Comparison of ENCODE assay signal across 1 cellular context in the genomic region with DNA sequence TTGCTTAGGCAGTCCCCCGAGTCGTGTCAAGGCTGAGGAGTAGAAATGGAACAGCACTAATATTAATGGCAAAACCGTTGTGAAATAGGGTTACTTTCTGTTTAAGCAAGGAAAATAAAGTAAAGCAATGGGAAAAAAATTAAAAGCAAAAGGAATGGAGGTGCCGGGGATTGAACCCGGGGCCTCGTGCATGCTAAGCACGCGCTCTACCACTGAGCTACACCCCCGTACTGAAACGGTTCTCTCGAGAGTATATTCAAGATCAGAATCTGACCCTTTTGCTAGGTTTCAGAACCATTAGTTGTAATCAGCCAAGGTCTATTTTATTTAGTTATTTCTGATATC.
TF ChIP-seq lines count a peak whose summit lies in the region.

No MANE protein-coding gene starts in this region.

TF ChIP-seq in HepG2, 621 proteins besides CTCF, POLR2A, EP300 and RAD21 (continued from another document and continues in another):
- TF ChIP-seq, protein P1, sequence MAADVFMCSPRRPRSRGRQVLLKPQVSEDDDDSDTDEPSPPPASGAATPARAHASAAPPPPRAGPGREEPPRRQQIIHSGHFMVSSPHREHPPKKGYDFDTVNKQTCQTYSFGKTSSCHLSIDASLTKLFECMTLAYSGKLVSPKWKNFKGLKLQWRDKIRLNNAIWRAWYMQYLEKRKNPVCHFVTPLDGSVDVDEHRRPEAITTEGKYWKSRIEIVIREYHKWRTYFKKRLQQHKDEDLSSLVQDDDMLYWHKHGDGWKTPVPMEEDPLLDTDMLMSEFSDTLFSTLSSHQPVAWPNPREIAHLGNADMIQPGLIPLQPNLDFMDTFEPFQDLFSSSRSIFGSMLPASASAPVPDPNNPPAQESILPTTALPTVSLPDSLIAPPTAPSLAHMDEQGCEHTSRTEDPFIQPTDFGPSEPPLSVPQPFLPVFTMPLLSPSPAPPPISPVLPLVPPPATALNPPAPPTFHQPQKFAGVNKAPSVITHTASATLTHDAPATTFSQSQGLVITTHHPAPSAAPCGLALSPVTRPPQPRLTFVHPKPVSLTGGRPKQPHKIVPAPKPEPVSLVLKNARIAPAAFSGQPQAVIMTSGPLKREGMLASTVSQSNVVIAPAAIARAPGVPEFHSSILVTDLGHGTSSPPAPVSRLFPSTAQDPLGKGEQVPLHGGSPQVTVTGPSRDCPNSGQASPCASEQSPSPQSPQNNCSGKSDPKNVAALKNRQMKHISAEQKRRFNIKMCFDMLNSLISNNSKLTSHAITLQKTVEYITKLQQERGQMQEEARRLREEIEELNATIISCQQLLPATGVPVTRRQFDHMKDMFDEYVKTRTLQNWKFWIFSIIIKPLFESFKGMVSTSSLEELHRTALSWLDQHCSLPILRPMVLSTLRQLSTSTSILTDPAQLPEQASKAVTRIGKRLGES (CRISPR knock-in tag; IDR thresholded peaks at IDR 0.05; ENCODE audit: borderline replicate concordance), result no peak
- TF ChIP-seq ZNF296 (CRISPR knock-in tag; conservative IDR thresholded peaks at IDR 0.05) (no peak), ZNF224 (CRISPR knock-in tag; IDR thresholded peaks at IDR 0.05) (no peak), EHMT2 (IDR thresholded peaks at IDR 0.05; ENCODE audit: borderline replicate concordance, low read depth, low read length) (peak; percentile 79; the same call in 1 of the 2 replicates), TOPORS (CRISPR knock-in tag; IDR thresholded peaks at IDR 0.05) (no peak), MAFF (IDR thresholded peaks at IDR 0.05; ENCODE audit: low read depth, low read length) (no peak), SP1 (IDR thresholded peaks at IDR 0.05) (no peak), SP1 (CRISPR knock-in tag; IDR thresholded peaks at IDR 0.05) (no peak), GZF1 (CRISPR knock-in tag; IDR thresholded peaks at IDR 0.05) (no peak), ZBTB21 (CRISPR knock-in tag; IDR thresholded peaks at IDR 0.05) (peak; percentile 33), RXRA (CRISPR knock-in tag; IDR thresholded peaks at IDR 0.05) (no peak), MATR3 (CRISPR knock-in tag; IDR thresholded peaks at IDR 0.05) (no peak), NFE2L2 (IDR thresholded peaks at IDR 0.05; ENCODE audit: low read length) (no peak), ZNF569 (CRISPR knock-in tag; IDR thresholded peaks at IDR 0.05; ENCODE audit: borderline replicate concordance) (no peak), BRCA1 (CRISPR knock-in tag; IDR thresholded peaks at IDR 0.05) (no peak), HMG20B (CRISPR knock-in tag; conservative IDR thresholded peaks at IDR 0.05) (no peak; the same call in 1 of the 2 replicates), MBNL3 (CRISPR knock-in tag; conservative IDR thresholded peaks at IDR 0.05) (no peak), ONECUT2 (CRISPR knock-in tag; IDR thresholded peaks at IDR 0.05) (no peak), ZNF350 (CRISPR knock-in tag; IDR thresholded peaks at IDR 0.05; ENCODE audit: borderline replicate concordance, low read depth) (no peak), CC2D1A (CRISPR knock-in tag; IDR thresholded peaks at IDR 0.05) (no peak), MIXL1 (CRISPR knock-in tag; IDR thresholded peaks at IDR 0.05) (peak; percentile 79; the same call in 1 of the 2 replicates), ELF3 (CRISPR knock-in tag; IDR thresholded peaks at IDR 0.05) (peak; percentile 29; the same call in 1 of the 2 replicates), ZBTB7A (CRISPR knock-in tag; IDR thresholded peaks at IDR 0.05) (no peak), ZNF430 (CRISPR knock-in tag; IDR thresholded peaks at IDR 0.05) (peak; percentile 25; the same call in 1 of the 2 replicates), BHLHE40 (IDR thresholded peaks at IDR 0.05; ENCODE audit: low read length) (no peak), POLR2AphosphoS5 (IDR thresholded peaks at IDR 0.05; ENCODE audit: low read depth, low read length) (no peak), PHB2 (IDR thresholded peaks at IDR 0.05; ENCODE audit: partially characterized antibody) (no peak), ELF1 (CRISPR knock-in tag; IDR thresholded peaks at IDR 0.05) (no peak), SRSF1 (optimal IDR thresholded peaks at IDR 0.05; ENCODE audit: low read depth, low read length) (no peak), RARA (CRISPR knock-in tag; IDR thresholded peaks at IDR 0.05) (no peak), RFXAP (CRISPR knock-in tag; IDR thresholded peaks at IDR 0.05; ENCODE audit: borderline replicate concordance) (no peak; the same call in 1 of the 2 replicates), ZNF24 (IDR thresholded peaks at IDR 0.05) (peak; percentile 99), MYC (CRISPR knock-in tag; IDR thresholded peaks at IDR 0.05; ENCODE audit: borderline replicate concordance) (no peak)
- TF ChIP-seq, protein P2, sequence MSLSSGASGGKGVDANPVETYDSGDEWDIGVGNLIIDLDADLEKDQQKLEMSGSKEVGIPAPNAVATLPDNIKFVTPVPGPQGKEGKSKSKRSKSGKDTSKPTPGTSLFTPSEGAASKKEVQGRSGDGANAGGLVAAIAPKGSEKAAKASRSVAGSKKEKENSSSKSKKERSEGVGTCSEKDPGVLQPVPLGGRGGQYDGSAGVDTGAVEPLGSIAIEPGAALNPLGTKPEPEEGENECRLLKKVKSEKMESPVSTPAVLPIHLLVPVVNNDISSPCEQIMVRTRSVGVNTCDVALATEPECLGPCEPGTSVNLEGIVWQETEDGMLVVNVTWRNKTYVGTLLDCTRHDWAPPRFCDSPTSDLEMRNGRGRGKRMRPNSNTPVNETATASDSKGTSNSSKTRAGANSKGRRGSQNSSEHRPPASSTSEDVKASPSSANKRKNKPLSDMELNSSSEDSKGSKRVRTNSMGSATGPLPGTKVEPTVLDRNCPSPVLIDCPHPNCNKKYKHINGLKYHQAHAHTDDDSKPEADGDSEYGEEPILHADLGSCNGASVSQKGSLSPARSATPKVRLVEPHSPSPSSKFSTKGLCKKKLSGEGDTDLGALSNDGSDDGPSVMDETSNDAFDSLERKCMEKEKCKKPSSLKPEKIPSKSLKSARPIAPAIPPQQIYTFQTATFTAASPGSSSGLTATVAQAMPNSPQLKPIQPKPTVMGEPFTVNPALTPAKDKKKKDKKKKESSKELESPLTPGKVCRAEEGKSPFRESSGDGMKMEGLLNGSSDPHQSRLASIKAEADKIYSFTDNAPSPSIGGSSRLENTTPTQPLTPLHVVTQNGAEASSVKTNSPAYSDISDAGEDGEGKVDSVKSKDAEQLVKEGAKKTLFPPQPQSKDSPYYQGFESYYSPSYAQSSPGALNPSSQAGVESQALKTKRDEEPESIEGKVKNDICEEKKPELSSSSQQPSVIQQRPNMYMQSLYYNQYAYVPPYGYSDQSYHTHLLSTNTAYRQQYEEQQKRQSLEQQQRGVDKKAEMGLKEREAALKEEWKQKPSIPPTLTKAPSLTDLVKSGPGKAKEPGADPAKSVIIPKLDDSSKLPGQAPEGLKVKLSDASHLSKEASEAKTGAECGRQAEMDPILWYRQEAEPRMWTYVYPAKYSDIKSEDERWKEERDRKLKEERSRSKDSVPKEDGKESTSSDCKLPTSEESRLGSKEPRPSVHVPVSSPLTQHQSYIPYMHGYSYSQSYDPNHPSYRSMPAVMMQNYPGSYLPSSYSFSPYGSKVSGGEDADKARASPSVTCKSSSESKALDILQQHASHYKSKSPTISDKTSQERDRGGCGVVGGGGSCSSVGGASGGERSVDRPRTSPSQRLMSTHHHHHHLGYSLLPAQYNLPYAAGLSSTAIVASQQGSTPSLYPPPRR (CRISPR knock-in tag; IDR thresholded peaks at IDR 0.05; ENCODE audit: borderline replicate concordance), result no peak
- TF ChIP-seq, protein P3, sequence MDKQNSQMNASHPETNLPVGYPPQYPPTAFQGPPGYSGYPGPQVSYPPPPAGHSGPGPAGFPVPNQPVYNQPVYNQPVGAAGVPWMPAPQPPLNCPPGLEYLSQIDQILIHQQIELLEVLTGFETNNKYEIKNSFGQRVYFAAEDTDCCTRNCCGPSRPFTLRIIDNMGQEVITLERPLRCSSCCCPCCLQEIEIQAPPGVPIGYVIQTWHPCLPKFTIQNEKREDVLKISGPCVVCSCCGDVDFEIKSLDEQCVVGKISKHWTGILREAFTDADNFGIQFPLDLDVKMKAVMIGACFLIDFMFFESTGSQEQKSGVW (CRISPR knock-in tag; IDR thresholded peaks at IDR 0.05; ENCODE audit: borderline replicate concordance), result no peak
- TF ChIP-seq, protein P4, sequence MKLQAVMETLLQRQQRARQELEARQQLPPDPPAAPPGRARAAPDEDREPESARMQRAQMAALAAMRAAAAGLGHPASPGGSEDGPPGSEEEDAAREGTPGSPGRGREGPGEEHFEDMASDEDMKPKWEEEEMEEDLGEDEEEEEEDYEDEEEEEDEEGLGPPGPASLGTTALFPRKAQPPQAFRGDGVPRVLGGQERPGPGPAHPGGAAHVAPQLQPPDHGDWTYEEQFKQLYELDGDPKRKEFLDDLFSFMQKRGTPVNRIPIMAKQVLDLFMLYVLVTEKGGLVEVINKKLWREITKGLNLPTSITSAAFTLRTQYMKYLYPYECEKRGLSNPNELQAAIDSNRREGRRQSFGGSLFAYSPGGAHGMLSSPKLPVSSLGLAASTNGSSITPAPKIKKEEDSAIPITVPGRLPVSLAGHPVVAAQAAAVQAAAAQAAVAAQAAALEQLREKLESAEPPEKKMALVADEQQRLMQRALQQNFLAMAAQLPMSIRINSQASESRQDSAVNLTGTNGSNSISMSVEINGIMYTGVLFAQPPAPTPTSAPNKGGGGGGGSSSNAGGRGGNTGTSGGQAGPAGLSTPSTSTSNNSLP (IDR thresholded peaks at IDR 0.05; ENCODE audit: low read depth, low read length), result no peak
- TF ChIP-seq, protein P5, sequence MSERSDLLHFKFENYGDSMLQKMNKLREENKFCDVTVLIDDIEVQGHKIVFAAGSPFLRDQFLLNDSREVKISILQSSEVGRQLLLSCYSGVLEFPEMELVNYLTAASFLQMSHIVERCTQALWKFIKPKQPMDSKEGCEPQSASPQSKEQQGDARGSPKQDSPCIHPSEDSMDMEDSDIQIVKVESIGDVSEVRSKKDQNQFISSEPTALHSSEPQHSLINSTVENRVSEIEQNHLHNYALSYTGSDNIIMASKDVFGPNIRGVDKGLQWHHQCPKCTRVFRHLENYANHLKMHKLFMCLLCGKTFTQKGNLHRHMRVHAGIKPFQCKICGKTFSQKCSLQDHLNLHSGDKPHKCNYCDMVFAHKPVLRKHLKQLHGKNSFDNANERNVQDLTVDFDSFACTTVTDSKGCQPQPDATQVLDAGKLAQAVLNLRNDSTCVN (CRISPR knock-in tag; IDR thresholded peaks at IDR 0.05; ENCODE audit: borderline replicate concordance), result no peak
- TF ChIP-seq, protein P6, sequence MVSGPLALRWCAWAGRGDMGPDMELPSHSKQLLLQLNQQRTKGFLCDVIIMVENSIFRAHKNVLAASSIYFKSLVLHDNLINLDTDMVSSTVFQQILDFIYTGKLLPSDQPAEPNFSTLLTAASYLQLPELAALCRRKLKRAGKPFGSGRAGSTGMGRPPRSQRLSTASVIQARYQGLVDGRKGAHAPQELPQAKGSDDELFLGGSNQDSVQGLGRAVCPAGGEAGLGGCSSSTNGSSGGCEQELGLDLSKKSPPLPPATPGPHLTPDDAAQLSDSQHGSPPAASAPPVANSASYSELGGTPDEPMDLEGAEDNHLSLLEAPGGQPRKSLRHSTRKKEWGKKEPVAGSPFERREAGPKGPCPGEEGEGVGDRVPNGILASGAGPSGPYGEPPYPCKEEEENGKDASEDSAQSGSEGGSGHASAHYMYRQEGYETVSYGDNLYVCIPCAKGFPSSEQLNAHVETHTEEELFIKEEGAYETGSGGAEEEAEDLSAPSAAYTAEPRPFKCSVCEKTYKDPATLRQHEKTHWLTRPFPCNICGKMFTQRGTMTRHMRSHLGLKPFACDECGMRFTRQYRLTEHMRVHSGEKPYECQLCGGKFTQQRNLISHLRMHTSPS (CRISPR knock-in tag; IDR thresholded peaks at IDR 0.05; ENCODE audit: low read depth), result no peak
- TF ChIP-seq, protein P7, sequence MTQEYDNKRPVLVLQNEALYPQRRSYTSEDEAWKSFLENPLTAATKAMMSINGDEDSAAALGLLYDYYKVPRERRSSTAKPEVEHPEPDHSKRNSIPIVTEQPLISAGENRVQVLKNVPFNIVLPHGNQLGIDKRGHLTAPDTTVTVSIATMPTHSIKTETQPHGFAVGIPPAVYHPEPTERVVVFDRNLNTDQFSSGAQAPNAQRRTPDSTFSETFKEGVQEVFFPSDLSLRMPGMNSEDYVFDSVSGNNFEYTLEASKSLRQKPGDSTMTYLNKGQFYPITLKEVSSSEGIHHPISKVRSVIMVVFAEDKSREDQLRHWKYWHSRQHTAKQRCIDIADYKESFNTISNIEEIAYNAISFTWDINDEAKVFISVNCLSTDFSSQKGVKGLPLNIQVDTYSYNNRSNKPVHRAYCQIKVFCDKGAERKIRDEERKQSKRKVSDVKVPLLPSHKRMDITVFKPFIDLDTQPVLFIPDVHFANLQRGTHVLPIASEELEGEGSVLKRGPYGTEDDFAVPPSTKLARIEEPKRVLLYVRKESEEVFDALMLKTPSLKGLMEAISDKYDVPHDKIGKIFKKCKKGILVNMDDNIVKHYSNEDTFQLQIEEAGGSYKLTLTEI (CRISPR knock-in tag; conservative IDR thresholded peaks at IDR 0.05), result no peak
- TF ChIP-seq, protein P8, sequence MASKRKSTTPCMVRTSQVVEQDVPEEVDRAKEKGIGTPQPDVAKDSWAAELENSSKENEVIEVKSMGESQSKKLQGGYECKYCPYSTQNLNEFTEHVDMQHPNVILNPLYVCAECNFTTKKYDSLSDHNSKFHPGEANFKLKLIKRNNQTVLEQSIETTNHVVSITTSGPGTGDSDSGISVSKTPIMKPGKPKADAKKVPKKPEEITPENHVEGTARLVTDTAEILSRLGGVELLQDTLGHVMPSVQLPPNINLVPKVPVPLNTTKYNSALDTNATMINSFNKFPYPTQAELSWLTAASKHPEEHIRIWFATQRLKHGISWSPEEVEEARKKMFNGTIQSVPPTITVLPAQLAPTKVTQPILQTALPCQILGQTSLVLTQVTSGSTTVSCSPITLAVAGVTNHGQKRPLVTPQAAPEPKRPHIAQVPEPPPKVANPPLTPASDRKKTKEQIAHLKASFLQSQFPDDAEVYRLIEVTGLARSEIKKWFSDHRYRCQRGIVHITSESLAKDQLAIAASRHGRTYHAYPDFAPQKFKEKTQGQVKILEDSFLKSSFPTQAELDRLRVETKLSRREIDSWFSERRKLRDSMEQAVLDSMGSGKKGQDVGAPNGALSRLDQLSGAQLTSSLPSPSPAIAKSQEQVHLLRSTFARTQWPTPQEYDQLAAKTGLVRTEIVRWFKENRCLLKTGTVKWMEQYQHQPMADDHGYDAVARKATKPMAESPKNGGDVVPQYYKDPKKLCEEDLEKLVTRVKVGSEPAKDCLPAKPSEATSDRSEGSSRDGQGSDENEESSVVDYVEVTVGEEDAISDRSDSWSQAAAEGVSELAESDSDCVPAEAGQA (IDR thresholded peaks at IDR 0.05; ENCODE audit: low read depth), result no peak
- TF ChIP-seq, protein P8 (CRISPR knock-in tag; IDR thresholded peaks at IDR 0.05; ENCODE audit: borderline replicate concordance), result no peak
